Comparison of ENCODE assay signal across 1 cellular context in the genomic region with DNA sequence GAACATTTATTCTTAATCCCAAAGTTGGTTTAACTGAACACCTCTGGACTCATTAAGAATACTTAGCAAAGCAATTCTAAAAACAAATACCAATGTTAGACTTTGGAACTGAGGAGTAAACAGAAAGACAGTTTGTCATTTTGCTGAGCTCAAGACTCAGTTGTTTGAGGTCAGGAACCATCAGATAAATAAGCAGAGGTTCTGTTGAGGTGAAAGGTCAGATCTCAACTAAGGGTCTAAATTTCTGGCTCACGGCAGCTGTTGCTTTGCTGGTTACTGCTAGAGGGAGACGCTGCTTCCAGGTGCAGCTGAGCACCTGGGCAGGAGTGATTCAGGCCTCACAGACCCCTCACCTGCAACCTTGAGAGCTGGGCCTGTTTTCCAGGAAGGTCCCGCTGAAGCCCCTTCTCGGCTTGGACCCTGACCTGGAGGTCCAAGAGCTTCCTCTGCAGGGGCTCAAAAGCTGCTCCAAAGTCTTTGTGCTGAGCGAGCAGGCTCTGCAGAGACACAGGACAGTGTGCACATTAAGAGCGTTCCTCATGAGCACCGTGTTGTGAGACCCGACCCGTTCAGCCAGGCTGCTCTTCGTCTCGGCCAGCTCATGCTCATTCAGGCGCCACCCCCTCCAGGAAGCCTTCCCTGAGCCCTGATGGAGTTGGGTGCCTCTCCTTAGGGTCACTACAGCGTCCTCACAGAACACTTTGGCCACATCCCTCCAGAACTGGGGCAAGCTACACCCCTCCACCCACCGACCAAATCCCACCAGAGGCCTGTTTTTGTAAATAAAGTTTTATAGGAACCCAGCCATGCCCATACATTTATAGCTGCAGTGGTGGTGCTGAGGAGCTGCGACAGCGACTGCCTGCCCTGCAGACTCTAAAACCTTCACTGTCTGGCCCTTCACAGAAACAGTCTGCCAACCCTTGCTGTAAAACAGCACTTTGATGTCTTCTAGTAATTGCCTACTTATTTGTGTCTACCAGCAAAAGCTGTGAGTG.
TF ChIP-seq lines count a peak whose summit lies in the region.

No MANE protein-coding gene starts in this region.

TF ChIP-seq in K562, 482 proteins besides CTCF, POLR2A, EP300 and RAD21:
- TF ChIP-seq ZFP36 (IDR thresholded peaks at IDR 0.05; ENCODE audit: low read depth, low read length, partially characterized antibody) (peak; percentile 77), EGR1 (conservative IDR thresholded peaks at IDR 0.05) (no peak), NR2C1 (IDR thresholded peaks at IDR 0.05) (no peak), NR2C1 (tag; IDR thresholded peaks at IDR 0.05) (peak; percentile 67; the same call in 1 of the 2 replicates), NR2C2 (CRISPR knock-in tag; IDR thresholded peaks at IDR 0.05) (no peak), NR2C2 (tag; IDR thresholded peaks at IDR 0.05) (peak; percentile 33; the same call in 1 of the 2 replicates), PURB (CRISPR knock-in tag; IDR thresholded peaks at IDR 0.05; ENCODE audit: low read depth) (no peak)
- TF ChIP-seq, protein P1, sequence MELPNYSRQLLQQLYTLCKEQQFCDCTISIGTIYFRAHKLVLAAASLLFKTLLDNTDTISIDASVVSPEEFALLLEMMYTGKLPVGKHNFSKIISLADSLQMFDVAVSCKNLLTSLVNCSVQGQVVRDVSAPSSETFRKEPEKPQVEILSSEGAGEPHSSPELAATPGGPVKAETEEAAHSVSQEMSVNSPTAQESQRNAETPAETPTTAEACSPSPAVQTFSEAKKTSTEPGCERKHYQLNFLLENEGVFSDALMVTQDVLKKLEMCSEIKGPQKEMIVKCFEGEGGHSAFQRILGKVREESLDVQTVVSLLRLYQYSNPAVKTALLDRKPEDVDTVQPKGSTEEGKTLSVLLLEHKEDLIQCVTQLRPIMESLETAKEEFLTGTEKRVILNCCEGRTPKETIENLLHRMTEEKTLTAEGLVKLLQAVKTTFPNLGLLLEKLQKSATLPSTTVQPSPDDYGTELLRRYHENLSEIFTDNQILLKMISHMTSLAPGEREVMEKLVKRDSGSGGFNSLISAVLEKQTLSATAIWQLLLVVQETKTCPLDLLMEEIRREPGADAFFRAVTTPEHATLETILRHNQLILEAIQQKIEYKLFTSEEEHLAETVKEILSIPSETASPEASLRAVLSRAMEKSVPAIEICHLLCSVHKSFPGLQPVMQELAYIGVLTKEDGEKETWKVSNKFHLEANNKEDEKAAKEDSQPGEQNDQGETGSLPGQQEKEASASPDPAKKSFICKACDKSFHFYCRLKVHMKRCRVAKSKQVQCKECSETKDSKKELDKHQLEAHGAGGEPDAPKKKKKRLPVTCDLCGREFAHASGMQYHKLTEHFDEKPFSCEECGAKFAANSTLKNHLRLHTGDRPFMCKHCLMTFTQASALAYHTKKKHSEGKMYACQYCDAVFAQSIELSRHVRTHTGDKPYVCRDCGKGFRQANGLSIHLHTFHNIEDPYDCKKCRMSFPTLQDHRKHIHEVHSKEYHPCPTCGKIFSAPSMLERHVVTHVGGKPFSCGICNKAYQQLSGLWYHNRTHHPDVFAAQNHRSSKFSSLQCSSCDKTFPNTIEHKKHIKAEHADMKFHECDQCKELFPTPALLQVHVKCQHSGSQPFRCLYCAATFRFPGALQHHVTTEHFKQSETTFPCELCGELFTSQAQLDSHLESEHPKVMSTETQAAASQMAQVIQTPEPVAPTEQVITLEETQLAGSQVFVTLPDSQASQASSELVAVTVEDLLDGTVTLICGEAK (IDR thresholded peaks at IDR 0.05): peak; percentile 79
- TF ChIP-seq, protein P1 (CRISPR knock-in tag; IDR thresholded peaks at IDR 0.05): no peak
